Comparison of ENCODE assay signal across 33 cellular contexts in the genomic region with DNA sequence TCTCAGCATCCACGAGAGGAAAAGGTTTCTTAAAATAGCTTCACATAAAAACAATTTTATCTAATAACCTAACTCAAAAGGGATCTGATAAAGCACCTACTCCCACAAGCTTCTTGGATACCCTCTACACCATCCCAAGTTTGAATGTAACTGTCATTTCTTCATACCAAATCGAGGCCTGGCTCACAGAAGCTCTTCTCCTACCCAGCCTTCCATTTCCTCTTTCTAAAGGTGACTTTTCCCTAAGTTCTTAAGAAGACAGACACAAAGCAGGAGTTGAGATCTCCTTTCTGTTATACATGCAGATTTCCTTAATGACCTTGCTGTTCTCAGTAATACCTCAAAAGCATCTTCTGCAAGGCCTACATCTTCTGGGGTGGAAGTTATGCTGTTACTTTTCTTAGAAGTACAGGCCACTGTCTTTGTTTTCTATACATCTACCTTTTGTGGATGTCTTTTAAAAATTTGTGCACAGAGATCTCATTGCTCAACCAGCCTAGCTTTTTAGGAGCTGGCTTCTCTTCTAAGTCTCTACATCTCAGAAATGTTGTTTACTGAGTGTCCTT. TPM values are rescaled to one million over a fixed set of nuclear protein-coding genes. Genes with fewer than 3 reads are reported as not detected.
A peak's percentile ranks its signal among the peaks of the same experiment; 100 is the strongest.
DNase-seq lines count a peak whose midpoint lies in the region; ATAC-seq and TF ChIP-seq lines count a peak whose summit lies in the region.
"Had no signal": no experiment of that assay in that cellular context is flagged by ENCODE, and none has a peak within 500 bp of the region (broad histone marks: within the 10 kb centered on the region; RNA-seq: fewer than 3 reads in every experiment).

No MANE protein-coding gene starts in this region.

- peak overlapping the region; percentile 79 for H2AFZ ChIP-seq in neural progenitor cell (replicated peaks)

- H3K27ac Mint-ChIP-seq in activated CD8-positive, alpha-beta T cell treated with anti-CD3 and anti-CD28 coated beads, Interleukin-2, amount 10 ng/mL, durations not matched to agents 7 days and 5 days, result peak overlapping the region; percentile 84
- no peak overlapping the region for H3K27ac Mint-ChIP-seq in activated CD8-positive, alpha-beta T cell treated with anti-CD3 and anti-CD28 coated beads for 36 hours
- H3K27ac Mint-ChIP-seq in IgD-negative memory B cell (peak overlapping the region; percentile 17 to 41 (median 22)), neural progenitor cell (no peak overlapping the region)
- H3K27ac Mint-ChIP-seq: activated T-cell treated with anti-CD3 and anti-CD28 coated beads, Interleukin-2, amount 50 U/mL, for 24 hours; H9; immature natural killer cell; T-cell had no signal

- H3K36me3 ChIP-seq in SK-N-MC (ENCODE audit: insufficient read depth, low read length), result no peaks in the 10 kb centered on the region
- H3K36me3 ChIP-seq in neural progenitor cell, result no peaks in the 10 kb centered on the region
- H3K36me3 ChIP-seq: left ventricle myocardium inferior, prostate gland, upper lobe of left lung had no signal

- no peaks in the 10 kb centered on the region for H3K27me3 ChIP-seq in neural progenitor cell
- H3K27me3 ChIP-seq: BLaER1 treated with 17β-estradiol and CSF1 and Interleukin-3, amounts not matched to agents 10 nM and 100 nM; upper lobe of left lung had no signal

- H3K4me3 ChIP-seq in SK-N-MC (no peak overlapping the region), neural progenitor cell (no peak overlapping the region)
- H3K4me3 ChIP-seq: BLaER1 treated with 17β-estradiol and CSF1 and Interleukin-3, amounts not matched to agents 10 nM and 100 nM; left ventricle myocardium inferior; prostate gland; upper lobe of left lung had no signal

- H3K4me2 ChIP-seq in neural progenitor cell, result no peak overlapping the region
- H3K4me2 ChIP-seq: BLaER1 treated with 17β-estradiol and CSF1 and Interleukin-3, amounts not matched to agents 10 nM and 100 nM had no signal

- H3K9ac ChIP-seq in SK-N-MC (ENCODE audit: insufficient read length) (no peak overlapping the region), neural progenitor cell (no peak overlapping the region)
- H3K9ac ChIP-seq: BLaER1 treated with 17β-estradiol and CSF1 and Interleukin-3, amounts not matched to agents 10 nM and 100 nM had no signal

- intact Hi-C loops in activated CD8-positive, alpha-beta T cell treated with anti-CD3 and anti-CD28 coated beads for 36 hours (cut with micrococcal nuclease), result no loop called here

- no peak for ATAC-seq in activated CD8-positive, alpha-beta T cell treated with anti-CD3 and anti-CD28 coated beads, Interleukin-2, amount 10 ng/mL, durations not matched to agents 7 days and 5 days
- ATAC-seq in activated CD8-positive, alpha-beta T cell treated with anti-CD3 and anti-CD28 coated beads for 36 hours, result no peak
- ATAC-seq in GM18873 (IDR thresholded peaks at IDR 0.05; ENCODE audit: low FRiP score, unreplicated experiment), result no peak
- ATAC-seq: T-cell had no signal

- H3K27me3 Mint-ChIP-seq in activated CD8-positive, alpha-beta T cell treated with anti-CD3 and anti-CD28 coated beads, Interleukin-2, amount 10 ng/mL, durations not matched to agents 7 days and 5 days (ENCODE audit: low read depth), result no peaks in the 10 kb centered on the region
- no peaks in the 10 kb centered on the region for H3K27me3 Mint-ChIP-seq in activated CD8-positive, alpha-beta T cell treated with anti-CD3 and anti-CD28 coated beads for 36 hours
- H3K27me3 Mint-ChIP-seq in IgD-negative memory B cell, result no peaks in the 10 kb centered on the region
- H3K27me3 Mint-ChIP-seq in neural progenitor cell (ENCODE audit: insufficient read depth, low read depth), result peaks cover 4% of the 10 kb centered on the region
- H3K27me3 Mint-ChIP-seq: activated T-cell treated with anti-CD3 and anti-CD28 coated beads, Interleukin-2, amount 50 U/mL, for 24 hours had no signal

- no peak for TF ChIP-seq CTCF in activated CD8-positive, alpha-beta T cell treated with anti-CD3 and anti-CD28 coated beads for 36 hours (IDR thresholded peaks at IDR 0.05)
- no peak for TF ChIP-seq CTCF in neural progenitor cell (IDR thresholded peaks at IDR 0.05)

- peak overlapping the region; percentile 29; the same call in 1 of the 2 replicates for H3K27ac ChIP-seq in SK-N-MC
- H3K27ac ChIP-seq in neural progenitor cell, result no peak overlapping the region
- H3K27ac ChIP-seq: BLaER1 treated with 17β-estradiol and CSF1 and Interleukin-3, amounts not matched to agents 10 nM and 100 nM; left ventricle myocardium inferior; prostate gland; upper lobe of left lung had no signal

- no peaks in the 10 kb centered on the region for H3K9me3 Mint-ChIP-seq in activated CD8-positive, alpha-beta T cell treated with anti-CD3 and anti-CD28 coated beads, Interleukin-2, amount 10 ng/mL, durations not matched to agents 7 days and 5 days (ENCODE audit: insufficient read depth)
- no peaks in the 10 kb centered on the region for H3K9me3 Mint-ChIP-seq in activated CD8-positive, alpha-beta T cell treated with anti-CD3 and anti-CD28 coated beads for 36 hours
- H3K9me3 Mint-ChIP-seq in IgD-negative memory B cell (no peaks in the 10 kb centered on the region), neural progenitor cell (peaks cover 9% of the 10 kb centered on the region)
- H3K9me3 Mint-ChIP-seq: activated T-cell treated with anti-CD3 and anti-CD28 coated beads, Interleukin-2, amount 50 U/mL, for 24 hours; immature natural killer cell; T-cell had no signal

- H4K20me1 ChIP-seq in neural progenitor cell (ENCODE audit: low read depth), result no peaks in the 10 kb centered on the region
- H4K20me1 ChIP-seq: BLaER1 treated with 17β-estradiol and CSF1 and Interleukin-3, amounts not matched to agents 10 nM and 100 nM had no signal

- CTCF ChIA-PET in activated CD8-positive, alpha-beta T cell treated with anti-CD3 and anti-CD28 coated beads, Interleukin-2, amount 10 ng/mL, durations not matched to agents 7 days and 5 days (lab: Charles Lee), result interaction anchor here (0.7 to 1.2 kb wide), 3 partner anchors 11 to 245 kb away, joined by 3 to 5 read pairs (median 3); no protein-coding TSS in a partner anchor
- CTCF ChIA-PET in activated CD8-positive, alpha-beta T cell treated with anti-CD3 and anti-CD28 coated beads for 36 hours (lab: Charles Lee), result interaction anchor here (1.4 to 1.5 kb wide), 2 partner anchors 36 to 54 kb away, joined by 4 to 7 read pairs; a partner anchor contains a TSS

- peak overlapping the region; percentile 37 for H3K4me3 Mint-ChIP-seq in activated CD8-positive, alpha-beta T cell treated with anti-CD3 and anti-CD28 coated beads, Interleukin-2, amount 10 ng/mL, durations not matched to agents 7 days and 5 days
- H3K4me3 Mint-ChIP-seq in activated CD8-positive, alpha-beta T cell treated with anti-CD3 and anti-CD28 coated beads for 36 hours, result no peak overlapping the region
- peak overlapping the region in 1 of 4 donors; percentile 71 for H3K4me3 Mint-ChIP-seq in IgD-negative memory B cell
- no peak overlapping the region for H3K4me3 Mint-ChIP-seq in neural progenitor cell
- H3K4me3 Mint-ChIP-seq: activated T-cell treated with anti-CD3 and anti-CD28 coated beads, Interleukin-2, amount 50 U/mL, for 24 hours; H9; immature natural killer cell; T-cell had no signal

- peaks cover 55% of the 10 kb centered on the region for H3K4me1 Mint-ChIP-seq in activated CD8-positive, alpha-beta T cell treated with anti-CD3 and anti-CD28 coated beads, Interleukin-2, amount 10 ng/mL, durations not matched to agents 7 days and 5 days (ENCODE audit: low read depth)
- peaks cover 23% of the 10 kb centered on the region for H3K4me1 Mint-ChIP-seq in activated CD8-positive, alpha-beta T cell treated with anti-CD3 and anti-CD28 coated beads for 36 hours (ENCODE audit: low read depth)
- H3K4me1 Mint-ChIP-seq in IgD-negative memory B cell, result peaks cover 17 to 20% (median 18%) of the 10 kb centered on the region in 3 donors
- peaks cover 8% of the 10 kb centered on the region for H3K4me1 Mint-ChIP-seq in neural progenitor cell

- H3K9me3 ChIP-seq in SK-N-MC (ENCODE audit: low read depth, low read length) (no peaks in the 10 kb centered on the region), neural progenitor cell (ENCODE audit: low read depth) (no peaks in the 10 kb centered on the region)
- H3K9me3 ChIP-seq: BLaER1 treated with 17β-estradiol and CSF1 and Interleukin-3, amounts not matched to agents 10 nM and 100 nM; Caco-2; left ventricle myocardium inferior; prostate gland; upper lobe of left lung had no signal

- POLR2A ChIA-PET in activated CD8-positive, alpha-beta T cell treated with anti-CD3 and anti-CD28 coated beads, Interleukin-2, amount 10 ng/mL, durations not matched to agents 7 days and 5 days (lab: Charles Lee), result interaction anchor here (1.0 to 1.3 kb wide), 2 partner anchors 36 to 157 kb away, joined by 3 to 4 read pairs; no protein-coding TSS in a partner anchor
- POLR2A ChIA-PET in activated CD8-positive, alpha-beta T cell treated with anti-CD3 and anti-CD28 coated beads for 36 hours (lab: Charles Lee), result no interaction called here

- peak; percentile 27 for DNase-seq in activated CD8-positive, alpha-beta T cell treated with anti-CD3 and anti-CD28 coated beads, Interleukin-2, amount 10 ng/mL, durations not matched to agents 7 days and 5 days
- no peak for DNase-seq in activated CD8-positive, alpha-beta T cell treated with anti-CD3 and anti-CD28 coated beads for 36 hours
- DNase-seq in SK-N-MC (ENCODE audit: low read depth, low spot score) (no peak), neural progenitor cell (ENCODE audit: low spot score) (no peak), pons (ENCODE audit: low spot score) (no peak), superior temporal gyrus (ENCODE audit: extremely low spot score) (no peak)
- DNase-seq: ACHN; activated CD4-positive, alpha-beta T cell treated with anti-CD3 and anti-CD28 coated beads, Interleukin-2, amount 50 U/mL, for 4 hours; activated naive CD4-positive, alpha-beta T cell treated with Interleukin-2 at 50 U/mL for 16 hours; activated T-cell treated with anti-CD3 and anti-CD28 coated beads, Interleukin-2, amount 50 U/mL, for 24 hours; Caco-2; cerebellar nuclear complex; foreskin fibroblast; H9; immature natural killer cell; left ventricle myocardium inferior; NCI-H1092 treated with DMSO at 0.1 percent for 48 hours; NCI-H2029; NCI-H2227 treated with DMSO at 0.1 percent for 48 hours; NCI-H748 treated with DMSO at 0.1 percent for 48 hours; OCI-M1; stimulated activated CD8-positive, alpha-beta memory T cell treated with anti-CD3 and anti-CD28 coated beads, Interleukin-4, amount 100 ng/mL, for 48 hours; T-cell; upper lobe of left lung had no signal

- peaks cover 5% of the 10 kb centered on the region for H3K79me2 ChIP-seq in neural progenitor cell (ENCODE audit: low read depth)

- H3F3A ChIP-seq in neural progenitor cell (ENCODE audit: low read depth), result peaks cover 10% of the 10 kb centered on the region

- H3K4me1 ChIP-seq in neural progenitor cell, result peaks cover 4% of the 10 kb centered on the region
- H3K4me1 ChIP-seq: Caco-2, prostate gland had no signal

- H3K36me3 Mint-ChIP-seq in activated CD8-positive, alpha-beta T cell treated with anti-CD3 and anti-CD28 coated beads, Interleukin-2, amount 10 ng/mL, durations not matched to agents 7 days and 5 days (ENCODE audit: low read depth), result peaks cover 27% of the 10 kb centered on the region
- H3K36me3 Mint-ChIP-seq in activated CD8-positive, alpha-beta T cell treated with anti-CD3 and anti-CD28 coated beads for 36 hours (ENCODE audit: low read depth), result peaks cover 6% of the 10 kb centered on the region
- H3K36me3 Mint-ChIP-seq in IgD-negative memory B cell (no peaks in the 10 kb centered on the region), neural progenitor cell (no peaks in the 10 kb centered on the region)
- H3K36me3 Mint-ChIP-seq: immature natural killer cell, T-cell had no signal

RNA-seq across cellular contexts. Expression of a gene that starts 3.4 kb away (rescaled TPM):
- total RNA-seq in activated CD8-positive, alpha-beta T cell treated with anti-CD3 and anti-CD28 coated beads, Interleukin-2, amount 10 ng/mL, durations not matched to agents 7 days and 5 days, result under 1 TPM; 0.13 to 0.16 TPM
- total RNA-seq in activated CD8-positive, alpha-beta T cell treated with anti-CD3 and anti-CD28 coated beads for 36 hours, result under 1 TPM in 1 of 2 experiments, not detected in 1; 0.18 TPM
- not detected for polyA plus RNA-seq in IgD-negative memory B cell
- total RNA-seq in neural progenitor cell (ENCODE audit: low replicate concordance), result not detected in 2 replicates
- total RNA-seq: astrocyte, Caco-2, Daoy, epithelial cell of proximal tubule, H9, left ventricle myocardium inferior, mucosa of gallbladder, T-cell had no signal
- polyA plus RNA-seq: immature natural killer cell, neural cell had no signal

RNA-seq across cellular contexts. Expression of a gene that starts 3.4 kb away (rescaled TPM):
- 10 to 100 TPM; 12.0 to 15.0 TPM for total RNA-seq in activated CD8-positive, alpha-beta T cell treated with anti-CD3 and anti-CD28 coated beads, Interleukin-2, amount 10 ng/mL, durations not matched to agents 7 days and 5 days
- 1 to 10 TPM; 6.6 to 6.8 TPM for total RNA-seq in activated CD8-positive, alpha-beta T cell treated with anti-CD3 and anti-CD28 coated beads for 36 hours
- polyA plus RNA-seq in IgD-negative memory B cell, result 0.60 TPM
- total RNA-seq in neural progenitor cell (ENCODE audit: low replicate concordance), result 12.5 and 54.8 TPM in 2 replicates
- total RNA-seq: Caco-2 had no signal

RNA-seq across cellular contexts. Expression of a gene that starts 36.1 kb away (rescaled TPM):
- total RNA-seq in activated CD8-positive, alpha-beta T cell treated with anti-CD3 and anti-CD28 coated beads, Interleukin-2, amount 10 ng/mL, durations not matched to agents 7 days and 5 days, result 10 to 100 TPM; 15.7 to 16.4 TPM
- 10 to 100 TPM; 13.8 to 14.1 TPM for total RNA-seq in activated CD8-positive, alpha-beta T cell treated with anti-CD3 and anti-CD28 coated beads for 36 hours
- polyA plus RNA-seq in IgD-negative memory B cell, result 15.2 TPM
- 19.2 and 23.6 TPM in 2 replicates for total RNA-seq in neural progenitor cell (ENCODE audit: low replicate concordance)

RNA-seq across cellular contexts. Expression of a gene that starts 40.0 kb away (rescaled TPM):
- total RNA-seq in activated CD8-positive, alpha-beta T cell treated with anti-CD3 and anti-CD28 coated beads, Interleukin-2, amount 10 ng/mL, durations not matched to agents 7 days and 5 days, result under 1 TPM; 0.65 to 0.66 TPM
- under 1 TPM; 0.14 to 0.54 TPM for total RNA-seq in activated CD8-positive, alpha-beta T cell treated with anti-CD3 and anti-CD28 coated beads for 36 hours
- 0.20 TPM for polyA plus RNA-seq in IgD-negative memory B cell
- total RNA-seq in neural progenitor cell (ENCODE audit: low replicate concordance), result 0.31 and 0.34 TPM in 2 replicates
- total RNA-seq: Caco-2, Daoy had no signal
- polyA plus RNA-seq: neural cell had no signal

RNA-seq across cellular contexts. Expression of a gene that starts 44.5 kb away (rescaled TPM):
- total RNA-seq in activated CD8-positive, alpha-beta T cell treated with anti-CD3 and anti-CD28 coated beads, Interleukin-2, amount 10 ng/mL, durations not matched to agents 7 days and 5 days, result 10 to 100 TPM in 1 of 2 experiments, 1 to 10 TPM in 1; 6.9 to 10.8 TPM
- total RNA-seq in activated CD8-positive, alpha-beta T cell treated with anti-CD3 and anti-CD28 coated beads for 36 hours, result 10 to 100 TPM; 21.7 to 29.0 TPM
- polyA plus RNA-seq in IgD-negative memory B cell, result 0.78 TPM
- 47.5 and 119 TPM in 2 replicates for total RNA-seq in neural progenitor cell (ENCODE audit: low replicate concordance)
- polyA plus RNA-seq: neural cell had no signal

Comparison
In these comparisons a context has a peak if more than half of its experiments do, and no peak if none do; other contexts are left out.
1. H3K27ac Mint-ChIP-seq: peak in activated CD8-positive, alpha-beta T cell treated with anti-CD3 and anti-CD28 coated beads, Interleukin-2, amount 10 ng/mL, durations not matched to agents 7 days and 5 days (single experiment) and IgD-negative memory B cell (3 of 3); none in activated CD8-positive, alpha-beta T cell treated with anti-CD3 and anti-CD28 coated beads for 36 hours (single experiment) and neural progenitor cell (single experiment).